Comparison of ENCODE assay signal across 16 cellular contexts in genomic region chr16:48013476-48013875, GRCh38.
DNase-seq lines count a peak whose midpoint lies in the region; ATAC-seq and TF ChIP-seq lines count a peak whose summit lies in the region.
"Had no signal": no experiment of that assay in that cellular context is flagged by ENCODE, and none has a peak within 500 bp of the region (broad histone marks: within the 10 kb centered on the region; RNA-seq: fewer than 3 reads in every experiment).

No MANE protein-coding gene starts in this region.

- TF ChIP-seq CTCF in fibroblast of pulmonary artery (IDR thresholded peaks at IDR 0.05; ENCODE audit: low read length, missing control alignments), result no peak

- H3K4me3 Mint-ChIP-seq in activated naive CD8-positive, alpha-beta T cell treated with anti-CD3 and anti-CD28 coated beads for 36 hours, result no peak overlapping the region
- H3K4me3 Mint-ChIP-seq: memory B cell, neural progenitor cell had no signal

- no peak overlapping the region for H3K4me3 ChIP-seq in fibroblast of pulmonary artery (replicated peaks; ENCODE audit: low read depth, low read length)
- H3K4me3 ChIP-seq: ascending aorta, neural progenitor cell, tibial nerve had no signal

- DNase-seq in A172 (ENCODE audit: low spot score), result peak; percentile 81
- peak; percentile 88 for DNase-seq in HK-2 (ENCODE audit: unreplicated experiment)
- peak; percentile 98 for DNase-seq in RPMI7951 (ENCODE audit: low read depth)
- peak; percentile 22 for DNase-seq in fibroblast of pulmonary artery (ENCODE audit: low read depth)
- DNase-seq in NCI-H1417 treated with DMSO at 0.1 percent for 48 hours (lab: John Stamatoyannopoulos, UW), result no peak
- DNase-seq in SK-N-DZ (ENCODE audit: low spot score), result no peak
- DNase-seq in activated naive CD8-positive, alpha-beta T cell treated with anti-CD3 and anti-CD28 coated beads for 36 hours, result no peak
- DNase-seq: activated effector memory CD4-positive, alpha-beta T cell treated with Interleukin-2 at 50 U/mL for 16 hours; MV-4-11; stimulated activated CD4-positive, alpha-beta T cell treated with anti-CD3 and anti-CD28 coated beads, Interleukin-2, amount 100 ng/mL, for 48 hours had no signal

- ATAC-seq in GM19397 (IDR thresholded peaks at IDR 0.05; ENCODE audit: unreplicated experiment), result no peak
- ATAC-seq: sciatic nerve had no signal

- H3K9me3 Mint-ChIP-seq in activated naive CD8-positive, alpha-beta T cell treated with anti-CD3 and anti-CD28 coated beads for 36 hours, result peaks cover 4% of the 10 kb centered on the region
- H3K9me3 Mint-ChIP-seq: memory B cell had no signal

- H3K4me1 Mint-ChIP-seq in activated naive CD8-positive, alpha-beta T cell treated with anti-CD3 and anti-CD28 coated beads for 36 hours, result no peaks in the 10 kb centered on the region

- no peaks in the 10 kb centered on the region for H3K36me3 Mint-ChIP-seq in activated naive CD8-positive, alpha-beta T cell treated with anti-CD3 and anti-CD28 coated beads for 36 hours
- H3K36me3 Mint-ChIP-seq: memory B cell, neural progenitor cell had no signal

- H3K27ac Mint-ChIP-seq in activated naive CD8-positive, alpha-beta T cell treated with anti-CD3 and anti-CD28 coated beads for 36 hours, result no peak overlapping the region
- H3K27ac Mint-ChIP-seq: memory B cell, neural progenitor cell had no signal

- H3K27me3 Mint-ChIP-seq in activated naive CD8-positive, alpha-beta T cell treated with anti-CD3 and anti-CD28 coated beads for 36 hours, result no peaks in the 10 kb centered on the region

Comparison
In these comparisons a context has a peak if more than half of its experiments do, and no peak if none do; other contexts are left out.
1. DNase-seq: peak in A172 (single experiment), HK-2 (single experiment), RPMI7951 (single experiment) and fibroblast of pulmonary artery (single experiment); none in NCI-H1417 treated with DMSO at 0.1 percent for 48 hours (single experiment), SK-N-DZ (single experiment) and activated naive CD8-positive, alpha-beta T cell treated with anti-CD3 and anti-CD28 coated beads for 36 hours (single experiment).